Comparison of ENCODE assay signal across 30 cellular contexts in the genomic region with DNA sequence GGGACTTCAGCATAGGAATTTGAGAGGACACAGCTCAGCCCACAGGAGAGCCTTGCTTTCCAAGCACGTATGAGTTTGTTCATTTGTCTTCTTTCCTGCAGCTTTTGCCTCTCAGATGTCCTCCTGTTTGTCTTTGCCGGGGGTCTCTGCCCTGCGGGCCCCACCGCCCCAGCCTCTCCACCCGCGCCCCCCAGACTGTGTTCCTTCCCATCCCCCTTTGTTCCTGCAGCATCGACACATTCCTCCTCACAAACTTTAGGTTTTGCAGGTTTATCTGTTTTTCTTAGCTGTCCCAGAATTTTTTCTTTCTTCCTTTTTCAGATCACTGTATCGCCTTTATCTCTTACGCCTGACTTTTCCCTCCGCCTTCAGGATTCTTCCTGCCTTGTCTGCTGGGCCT. TPM values are rescaled to one million over a fixed set of nuclear protein-coding genes. Genes with fewer than 3 reads are reported as not detected.
"Had no signal": no experiment of that assay in that cellular context is flagged by ENCODE, and none has a peak within 500 bp of the region (broad histone marks: within the 10 kb centered on the region; RNA-seq: fewer than 3 reads in every experiment).

No MANE protein-coding gene starts in this region.

- H3K27ac ChIP-seq: adrenal gland, body of pancreas, epithelial cell of prostate, esophagus squamous epithelium, VCaP had no signal

- DNase-seq: activated CD4-positive, alpha-beta memory T cell treated with anti-CD3 and anti-CD28 coated beads, Interleukin-2, amount 10 ng/mL, durations not matched to agents 7 days and 5 days; activated CD4-positive, alpha-beta T cell treated with anti-CD3 and anti-CD28 coated beads for 1 hour; activated CD4-positive, alpha-beta T cell treated with anti-CD3 and anti-CD28 coated beads for 4 hours; activated CD4-positive, alpha-beta T cell treated with anti-CD3 and anti-CD28 coated beads, Interleukin-2, amount 10 ng/mL, durations not matched to agents 7 days and 5 days; activated CD4-positive, alpha-beta T cell treated with anti-CD3 and anti-CD28 coated beads, Interleukin-2, amount 50 U/mL, for 4 hours; activated effector memory CD4-positive, alpha-beta T cell treated with anti-CD3 and anti-CD28 coated beads, Interleukin-2, amount 50 U/mL, for 16 hours; activated naive CD4-positive, alpha-beta T cell treated with anti-CD3 and anti-CD28 coated beads for 36 hours; activated naive CD8-positive, alpha-beta T cell treated with anti-CD3 and anti-CD28 coated beads for 36 hours; activated naive CD8-positive, alpha-beta T cell treated with anti-CD3 and anti-CD28 coated beads, Interleukin-2, amount 50 U/mL, for 24 hours; activated T-cell treated with anti-CD3 and anti-CD28 coated beads, Interleukin-2, amount 50 U/mL, for 1 hour; activated T-cell treated with anti-CD3 and anti-CD28 coated beads, Interleukin-2, amount 50 U/mL, for 48 hours; amygdala; aorta; body of pancreas; cortex of kidney; dermis blood vessel endothelial cell; effector CD4-positive, alpha-beta T cell; effector memory CD8-positive, alpha-beta T cell; esophagus squamous epithelium; foreskin melanocyte; T-helper 2 cell had no signal

- ATAC-seq: activated naive CD8-positive, alpha-beta T cell treated with anti-CD3 and anti-CD28 coated beads, Interleukin-2, amount 50 U/mL, for 24 hours; body of pancreas; effector memory CD8-positive, alpha-beta T cell had no signal

- H3K4me1 ChIP-seq: adrenal gland, esophagus squamous epithelium had no signal

- H3K4me1 Mint-ChIP-seq: activated CD4-positive, alpha-beta memory T cell treated with anti-CD3 and anti-CD28 coated beads, Interleukin-2, amount 10 ng/mL, durations not matched to agents 7 days and 5 days; activated CD4-positive, alpha-beta T cell treated with anti-CD3 and anti-CD28 coated beads, Interleukin-2, amount 10 ng/mL, durations not matched to agents 7 days and 5 days; activated naive CD4-positive, alpha-beta T cell treated with anti-CD3 and anti-CD28 coated beads, Interleukin-2, amount 50 U/mL, for 24 hours; activated naive CD8-positive, alpha-beta T cell treated with anti-CD3 and anti-CD28 coated beads, Interleukin-2, amount 50 U/mL, for 24 hours had no signal

- H3K4me3 Mint-ChIP-seq: activated CD4-positive, alpha-beta memory T cell treated with anti-CD3 and anti-CD28 coated beads, Interleukin-2, amount 10 ng/mL, durations not matched to agents 7 days and 5 days; activated CD4-positive, alpha-beta T cell treated with anti-CD3 and anti-CD28 coated beads, Interleukin-2, amount 10 ng/mL, durations not matched to agents 7 days and 5 days; activated naive CD4-positive, alpha-beta T cell treated with anti-CD3 and anti-CD28 coated beads for 36 hours; activated naive CD4-positive, alpha-beta T cell treated with anti-CD3 and anti-CD28 coated beads, Interleukin-2, amount 50 U/mL, for 24 hours; activated naive CD8-positive, alpha-beta T cell treated with anti-CD3 and anti-CD28 coated beads for 36 hours; activated naive CD8-positive, alpha-beta T cell treated with anti-CD3 and anti-CD28 coated beads, Interleukin-2, amount 50 U/mL, for 24 hours; activated T-helper 1 cell treated with anti-CD3 and anti-CD28 coated beads, Interleukin-12 subunit alpha, Interleukin-12 subunit beta, Interleukin-2, Interleukin-4 antibody, amounts not matched to agents 30 ng/mL and 10 ng/mL and 1 ng/mL, durations not matched to agents 14 hours and 24 hours and 36 hours; effector memory CD8-positive, alpha-beta T cell; WTC11 had no signal

- H3K36me3 ChIP-seq: adrenal gland, esophagus squamous epithelium had no signal

- H3K27me3 Mint-ChIP-seq: activated naive CD8-positive, alpha-beta T cell treated with anti-CD3 and anti-CD28 coated beads for 36 hours; activated naive CD8-positive, alpha-beta T cell treated with anti-CD3 and anti-CD28 coated beads, Interleukin-2, amount 50 U/mL, for 24 hours had no signal

- H3K27ac Mint-ChIP-seq: activated CD4-positive, alpha-beta memory T cell treated with anti-CD3 and anti-CD28 coated beads, Interleukin-2, amount 10 ng/mL, durations not matched to agents 7 days and 5 days; activated CD4-positive, alpha-beta T cell treated with anti-CD3 and anti-CD28 coated beads, Interleukin-2, amount 10 ng/mL, durations not matched to agents 7 days and 5 days; activated naive CD4-positive, alpha-beta T cell treated with anti-CD3 and anti-CD28 coated beads for 36 hours; activated naive CD4-positive, alpha-beta T cell treated with anti-CD3 and anti-CD28 coated beads, Interleukin-2, amount 50 U/mL, for 24 hours; activated naive CD8-positive, alpha-beta T cell treated with anti-CD3 and anti-CD28 coated beads for 36 hours; activated naive CD8-positive, alpha-beta T cell treated with anti-CD3 and anti-CD28 coated beads, Interleukin-2, amount 50 U/mL, for 24 hours; activated T-helper 1 cell treated with anti-CD3 and anti-CD28 coated beads, Interleukin-12 subunit alpha, Interleukin-12 subunit beta, Interleukin-2, Interleukin-4 antibody, amounts not matched to agents 30 ng/mL and 10 ng/mL and 1 ng/mL, durations not matched to agents 14 hours and 24 hours and 36 hours; activated T-helper 2 cell treated with anti-CD3 and anti-CD28 coated beads, Interferon-gamma antibody, Interleukin-2, Interleukin-4, amounts not matched to agents 10 μg/mL and 5 μg/mL and 100 μg/mL, durations not matched to agents 14 hours and 24 hours and 36 hours; effector memory CD8-positive, alpha-beta T cell; WTC11 had no signal

- H3K27me3 ChIP-seq: adrenal gland, body of pancreas had no signal

- H3K4me3 ChIP-seq: adrenal gland, body of pancreas, esophagus squamous epithelium had no signal

- H3K36me3 Mint-ChIP-seq: activated naive CD4-positive, alpha-beta T cell treated with anti-CD3 and anti-CD28 coated beads, Interleukin-2, amount 50 U/mL, for 24 hours; activated naive CD8-positive, alpha-beta T cell treated with anti-CD3 and anti-CD28 coated beads for 36 hours; WTC11 had no signal

- H3K9me3 Mint-ChIP-seq: activated CD4-positive, alpha-beta memory T cell treated with anti-CD3 and anti-CD28 coated beads, Interleukin-2, amount 10 ng/mL, durations not matched to agents 7 days and 5 days; activated CD4-positive, alpha-beta T cell treated with anti-CD3 and anti-CD28 coated beads, Interleukin-2, amount 10 ng/mL, durations not matched to agents 7 days and 5 days; activated naive CD4-positive, alpha-beta T cell treated with anti-CD3 and anti-CD28 coated beads, Interleukin-2, amount 50 U/mL, for 24 hours; activated naive CD8-positive, alpha-beta T cell treated with anti-CD3 and anti-CD28 coated beads, Interleukin-2, amount 50 U/mL, for 24 hours; activated T-helper 1 cell treated with anti-CD3 and anti-CD28 coated beads, Interleukin-12 subunit alpha, Interleukin-12 subunit beta, Interleukin-2, Interleukin-4 antibody, amounts not matched to agents 30 ng/mL and 10 ng/mL and 1 ng/mL, durations not matched to agents 14 hours and 24 hours and 36 hours; activated T-helper 2 cell treated with anti-CD3 and anti-CD28 coated beads, Interferon-gamma antibody, Interleukin-2, Interleukin-4, amounts not matched to agents 10 μg/mL and 5 μg/mL and 100 μg/mL, durations not matched to agents 14 hours and 24 hours and 36 hours; effector memory CD8-positive, alpha-beta T cell had no signal

- H3K9me3 ChIP-seq: adrenal gland, body of pancreas, esophagus squamous epithelium had no signal

RNA-seq across cellular contexts. Expression of a gene that starts 18.9 kb away (rescaled TPM):
- total RNA-seq: activated CD4-positive, alpha-beta T cell treated with anti-CD3 and anti-CD28 coated beads, Interleukin-2, amount 10 ng/mL, durations not matched to agents 7 days and 5 days; activated naive CD4-positive, alpha-beta T cell treated with anti-CD3 and anti-CD28 coated beads for 36 hours; activated naive CD8-positive, alpha-beta T cell treated with anti-CD3 and anti-CD28 coated beads for 36 hours; fibroblast of lung; fibroblast of villous mesenchyme had no signal
- polyA plus RNA-seq: fibroblast of lung had no signal
